In genomic region chrX:470686-471085, GRCh38 we compare ENCODE assay signal across 21 cellular contexts.
"Had no signal": no experiment of that assay in that cellular context is flagged by ENCODE, and none has a peak within 500 bp of the region (broad histone marks: within the 10 kb centered on the region; RNA-seq: fewer than 3 reads in every experiment).

No MANE protein-coding gene starts in this region.

- H3K79me2 ChIP-seq: parathyroid adenoma had no signal

- DNase-seq: dorsolateral prefrontal cortex; effector CD4-positive, alpha-beta T cell; gastrocnemius medialis; head of caudate nucleus; natural killer cell; stimulated activated CD4-positive, alpha-beta T cell treated with anti-CD3 and anti-CD28 coated beads, Interleukin-4, amount 100 ng/mL, for 4 hours; stimulated activated naive CD8-positive, alpha-beta T cell treated with anti-CD3 and anti-CD28 coated beads, Interleukin-15, Interleukin-2, amounts not matched to agents 100 U/mL and 50 U/mL, for 24 hours; substantia nigra; testis; tibial artery; upper lobe of left lung had no signal

- H3K27me3 Mint-ChIP-seq: progenitor cell of endocrine pancreas; stimulated activated memory B cell treated with anti-CD40 and anti-IgM and Interleukin-4, amounts not matched to agents 10 μg/mL and 1 μg/mL and 100 μg/mL, for 72 hours had no signal

- H2AFZ ChIP-seq: parathyroid adenoma had no signal

- H3K27ac ChIP-seq: dorsolateral prefrontal cortex, epithelial cell of prostate, gastrocnemius medialis, neutrophil, parathyroid adenoma, testis, tibial artery, upper lobe of left lung had no signal

- H3K27ac Mint-ChIP-seq: memory B cell; natural killer cell; progenitor cell of endocrine pancreas; stimulated activated memory B cell treated with anti-CD40 and anti-IgM and Interleukin-4, amounts not matched to agents 10 μg/mL and 1 μg/mL and 100 μg/mL, for 72 hours had no signal

- H3K4me1 Mint-ChIP-seq: memory B cell; natural killer cell; stimulated activated memory B cell treated with anti-CD40 and anti-IgM and Interleukin-4, amounts not matched to agents 10 μg/mL and 1 μg/mL and 100 μg/mL, for 72 hours had no signal

- H3K4me3 ChIP-seq: dorsolateral prefrontal cortex, gastrocnemius medialis, lung, testis, tibial artery, upper lobe of left lung had no signal

- H3K4me1 ChIP-seq: gastrocnemius medialis, parathyroid adenoma, testis, tibial artery, upper lobe of left lung had no signal

- H3K9me3 ChIP-seq: gastrocnemius medialis, neutrophil, testis had no signal

- H3K27me3 ChIP-seq: neutrophil, testis, upper lobe of left lung had no signal

- H3K36me3 Mint-ChIP-seq: natural killer cell; stimulated activated memory B cell treated with anti-CD40 and anti-IgM and Interleukin-4, amounts not matched to agents 10 μg/mL and 1 μg/mL and 100 μg/mL, for 72 hours had no signal

- ATAC-seq: esophagus mucosa; gastrocnemius medialis; left lobe of liver; natural killer cell; sciatic nerve; stimulated activated memory B cell treated with anti-CD40 and anti-IgM and Interleukin-4, amounts not matched to agents 10 μg/mL and 1 μg/mL and 100 μg/mL, for 72 hours; stimulated activated naive CD8-positive, alpha-beta T cell treated with anti-CD3 and anti-CD28 coated beads, Interleukin-15, Interleukin-2, amounts not matched to agents 100 U/mL and 50 U/mL, for 24 hours had no signal

- H3K9ac ChIP-seq: parathyroid adenoma had no signal

- H3K4me3 Mint-ChIP-seq: memory B cell; natural killer cell; stimulated activated memory B cell treated with anti-CD40 and anti-IgM and Interleukin-4, amounts not matched to agents 10 μg/mL and 1 μg/mL and 100 μg/mL, for 72 hours had no signal

- H3K36me3 ChIP-seq: gastrocnemius medialis, neutrophil, tibial artery, upper lobe of left lung had no signal
